22 cellular contexts compared by ENCODE assay signal in genomic region chr2:234745347-234745746, GRCh38.
DNase-seq lines count a peak whose midpoint lies in the region; ATAC-seq, FAIRE-seq and TF ChIP-seq lines count a peak whose summit lies in the region.
"Had no signal": no experiment of that assay in that cellular context is flagged by ENCODE, and none has a peak within 500 bp of the region (broad histone marks: within the 10 kb centered on the region; RNA-seq: fewer than 3 reads in every experiment).

No MANE protein-coding gene starts in this region.

- H3K4me2 ChIP-seq in DND-41 (ENCODE audit: insufficient read depth, low read length) (no peak overlapping the region), IMR-90 (ENCODE audit: low read depth, low read length) (no peak overlapping the region), H1 (ENCODE audit: insufficient read depth in 1 of 2, low read depth in 2 of 2, low read length in 2 of 2) (no peak overlapping the region), mesendoderm (ENCODE audit: low read length) (no peak overlapping the region)
- H3K4me2 ChIP-seq: BLaER1 treated with 17β-estradiol and CSF1 and Interleukin-3, amounts not matched to agents 10 nM and 100 nM had no signal

- H2BK20ac ChIP-seq in IMR-90 (ENCODE audit: low read depth, low read length) (no peak overlapping the region), H1 (ENCODE audit: low read length) (no peak overlapping the region)

- H3K18ac ChIP-seq in IMR-90 (ENCODE audit: low read depth, low read length): no peak overlapping the region
- no peak overlapping the region for H3K18ac ChIP-seq in H1 (ENCODE audit: extremely low read depth, low read length)
- no peak overlapping the region for H3K18ac ChIP-seq in mesendoderm (ENCODE audit: low read length)

- no peak overlapping the region for H4K91ac ChIP-seq in IMR-90 (ENCODE audit: insufficient read depth, low read depth, low read length)
- no peak overlapping the region for H4K91ac ChIP-seq in H1 (replicated peaks; ENCODE audit: insufficient read length, low read length)

- no peaks in the 10 kb centered on the region for H3K4me1 Mint-ChIP-seq in activated CD4-positive, alpha-beta T cell treated with anti-CD3 and anti-CD28 coated beads, Interleukin-2, amount 10 ng/mL, durations not matched to agents 24 days and 14 days
- H3K4me1 Mint-ChIP-seq: activated CD4-positive, alpha-beta T cell treated with anti-CD3 and anti-CD28 coated beads for 36 hours; stimulated activated naive B cell treated with anti-CD40 and anti-IgM and Interleukin-4, amounts not matched to agents 10 μg/mL and 1 μg/mL and 100 μg/mL, for 72 hours had no signal

- H4K5ac ChIP-seq in IMR-90 (ENCODE audit: low read depth, low read length) (no peak overlapping the region), H1 (ENCODE audit: insufficient read length, low read depth, low read length) (no peak overlapping the region), mesendoderm (ENCODE audit: low read length) (no peak overlapping the region)

- H3K4me3 ChIP-seq in DND-41 (ENCODE audit: low read depth in 1 of 2, low read length in 2 of 2) (no peak overlapping the region), IMR-90 (ENCODE audit: insufficient read depth, low read depth, low read length) (no peak overlapping the region), H1 (ENCODE audit: extremely low read depth in 1 of 4, insufficient read depth in 2 of 4, low read depth in 3 of 4, low read length in 4 of 4) (no peak overlapping the region), mesendoderm (ENCODE audit: low read length) (no peak overlapping the region)
- H3K4me3 ChIP-seq: BLaER1 treated with 17β-estradiol and CSF1 and Interleukin-3, amounts not matched to agents 10 nM and 100 nM; MG63; mucosa of descending colon; ovary had no signal

- no peaks in the 10 kb centered on the region for H4K20me1 ChIP-seq in DND-41 (ENCODE audit: insufficient read depth, low read length)
- H4K20me1 ChIP-seq in IMR-90 (ENCODE audit: insufficient read depth, low read length): no peaks in the 10 kb centered on the region
- H4K20me1 ChIP-seq in H1 (replicated peaks in 1 of 2; ENCODE audit: control insufficient read depth in 1 of 2, insufficient read depth in 2 of 2, low read length in 2 of 2): no peaks in the 10 kb centered on the region
- H4K20me1 ChIP-seq: BLaER1 treated with 17β-estradiol and CSF1 and Interleukin-3, amounts not matched to agents 10 nM and 100 nM had no signal

- H2BK120ac ChIP-seq in IMR-90 (ENCODE audit: low read depth, low read length): no peak overlapping the region
- H2BK120ac ChIP-seq in H1 (replicated peaks; ENCODE audit: low read depth, low read length): no peak overlapping the region
- H2BK120ac ChIP-seq in mesendoderm (ENCODE audit: low read depth, low read length): no peak overlapping the region

- H2AK5ac ChIP-seq in IMR-90 (ENCODE audit: low read depth, low read length) (peak overlapping the region; percentile 34; the same call in 1 of the 2 replicates), H1 (ENCODE audit: low read depth, low read length) (no peak overlapping the region), mesendoderm (ENCODE audit: low read length) (no peak overlapping the region)

- H3K79me1 ChIP-seq in IMR-90 (ENCODE audit: low read depth in 1 of 2, low read length in 2 of 2) (no peaks in the 10 kb centered on the region), H1 (ENCODE audit: low read depth, low read length) (no peaks in the 10 kb centered on the region), mesendoderm (ENCODE audit: low read length) (no peaks in the 10 kb centered on the region)

- TF ChIP-seq CTCF in DND-41 (IDR thresholded peaks at IDR 0.05; ENCODE audit: borderline replicate concordance, extremely low read depth, low read length, poor library complexity, severe bottlenecking) (peak; percentile 19), IMR-90 (conservative IDR thresholded peaks at IDR 0.05; ENCODE audit: low read depth, low read length) (0 out of 2 replicates have a peak, but pooled peaks have one; percentile 3), H1 (IDR thresholded peaks at IDR 0.05; ENCODE audit: control extremely low read depth in 1 of 3, insufficient read depth in 1 of 3, low read depth in 1 of 3, low read length in 3 of 3) (peak; percentile 17 to 61 (median 39))

- H3K9ac ChIP-seq in DND-41 (ENCODE audit: low read depth, low read length) (no peak overlapping the region), IMR-90 (ENCODE audit: low read depth, low read length) (no peak overlapping the region), H1 (replicated peaks in 1 of 4; ENCODE audit: extremely low read depth in 1 of 4, low read depth in 3 of 4, low read length in 3 of 4) (no peak overlapping the region), mesendoderm (ENCODE audit: low read length) (no peak overlapping the region)
- H3K9ac ChIP-seq: BLaER1 treated with 17β-estradiol and CSF1 and Interleukin-3, amounts not matched to agents 10 nM and 100 nM had no signal

- FAIRE-seq in H1 (lab: Jason Lieb, UNC): peak; percentile 57
- FAIRE-seq: small intestine had no signal

- in situ Hi-C loops in IMR-90 (cut with MboI; ENCODE audit: low sequenced_read_pairs): no loop called here

- H3K36me3 ChIP-seq in DND-41 (ENCODE audit: insufficient read depth, low read length) (no peaks in the 10 kb centered on the region), IMR-90 (ENCODE audit: control insufficient read depth, insufficient read depth, low read length) (no peaks in the 10 kb centered on the region), H1 (ENCODE audit: control insufficient read depth in 2 of 4, insufficient read depth in 4 of 4, low read length in 3 of 4) (no peaks in the 10 kb centered on the region), mesendoderm (ENCODE audit: control insufficient read depth, insufficient read depth, low read length) (no peaks in the 10 kb centered on the region)
- H3K36me3 ChIP-seq: BLaER1 treated with 17β-estradiol and CSF1 and Interleukin-3, amounts not matched to agents 10 nM and 100 nM; MG63; ovary had no signal

- DNase-seq in DND-41 (no peak), IMR-90 (no peak), H1 (ENCODE audit: low read depth in 1 of 2, low spot score in 2 of 2) (no peak), mesendoderm (peak; percentile 53), nucleus accumbens (lab: John Stamatoyannopoulos, UW) (no peak)
- DNase-seq in activated CD4-positive, alpha-beta T cell treated with anti-CD3 and anti-CD28 coated beads, Interleukin-2, amount 10 ng/mL, durations not matched to agents 24 days and 14 days: no peak
- DNase-seq: activated CD4-positive, alpha-beta T cell treated with anti-CD3 and anti-CD28 coated beads for 36 hours; activated T-cell treated with anti-CD3 and anti-CD28 coated beads for 4 hours; head of caudate nucleus; MG63; mucosa of descending colon; NCI-H2029 treated with DMSO at 0.1 percent for 48 hours; NCI-H524 treated with DMSO at 0.1 percent for 48 hours; ovary; small intestine; stimulated activated naive B cell treated with anti-CD40 and anti-IgM and Interleukin-4, amounts not matched to agents 10 μg/mL and 1 μg/mL and 100 μg/mL, for 72 hours had no signal

- no peaks in the 10 kb centered on the region for H3K9me1 ChIP-seq in IMR-90 (ENCODE audit: insufficient read depth, low read length)

- H3K56ac ChIP-seq in IMR-90 (ENCODE audit: extremely low read depth, insufficient read depth, low read length) (no peak overlapping the region), H1 (replicated peaks; ENCODE audit: insufficient read length, low read depth, low read length) (no peak overlapping the region), mesendoderm (ENCODE audit: low read length) (no peak overlapping the region)

- no peaks in the 10 kb centered on the region for H3K36me3 Mint-ChIP-seq in activated CD4-positive, alpha-beta T cell treated with anti-CD3 and anti-CD28 coated beads, Interleukin-2, amount 10 ng/mL, durations not matched to agents 24 days and 14 days (ENCODE audit: low read depth)
- H3K36me3 Mint-ChIP-seq: activated naive CD4-positive, alpha-beta T cell treated with anti-CD3 and anti-CD28 coated beads, Interleukin-2, amount 50 U/mL, for 72 hours had no signal

- POLR2A ChIA-PET in IMR-90 (lab: Charles Lee; ENCODE audit: unreplicated experiment) (no interaction called here), H1 (lab: Charles Lee; ENCODE audit: partially characterized antibody) (interaction anchor here (1.0 kb wide), 1 partner anchor 40 kb away, joined by 3 read pairs; no protein-coding TSS in a partner anchor)

- H3K27me3 Mint-ChIP-seq in activated CD4-positive, alpha-beta T cell treated with anti-CD3 and anti-CD28 coated beads, Interleukin-2, amount 10 ng/mL, durations not matched to agents 24 days and 14 days: no peaks in the 10 kb centered on the region

- H3K9me3 ChIP-seq in DND-41 (ENCODE audit: insufficient read depth, low read length, severe bottlenecking) (no peaks in the 10 kb centered on the region), IMR-90 (ENCODE audit: control insufficient read depth, insufficient read depth, low read length) (peaks cover 3% of the 10 kb centered on the region; the same call in 1 of the 2 replicates), H1 (ENCODE audit: insufficient read depth in 2 of 2, low read depth in 1 of 2, low read length in 1 of 2) (no peaks in the 10 kb centered on the region)
- H3K9me3 ChIP-seq: mucosa of descending colon, ovary had no signal

- H2BK12ac ChIP-seq in H1 (ENCODE audit: low read depth, low read length): no peak overlapping the region

- CTCF ChIA-PET in IMR-90 (lab: Yijun Ruan, JAX): interaction anchor here (0.6 to 0.7 kb wide), 2 partner anchors 19 to 1440 kb away, joined by 3 to 5 read pairs; no protein-coding TSS in a partner anchor
- CTCF ChIA-PET in H1 (lab: Charles Lee; ENCODE audit: partially characterized antibody): interaction anchor here (0.6 to 2.2 kb wide), 25 partner anchors 12 to 655 kb away, joined by 3 to 8 read pairs (median 3); no protein-coding TSS in a partner anchor

- H2BK5ac ChIP-seq in IMR-90 (ENCODE audit: low read depth, low read length, poor library complexity, severe bottlenecking): no peak overlapping the region
- H2BK5ac ChIP-seq in H1 (ENCODE audit: low read depth, low read length): no peak overlapping the region
- no peak overlapping the region for H2BK5ac ChIP-seq in mesendoderm (ENCODE audit: low read length)

- no peak overlapping the region for H2AK9ac ChIP-seq in IMR-90 (replicated peaks; ENCODE audit: low read depth, low read length, poor library complexity)

- H3K27ac ChIP-seq in DND-41 (ENCODE audit: low read length) (no peak overlapping the region), IMR-90 (ENCODE audit: insufficient read depth, low read length) (no peak overlapping the region), H1 (ENCODE audit: low read depth, low read length) (no peak overlapping the region), mesendoderm (ENCODE audit: low read depth, low read length) (no peak overlapping the region)
- H3K27ac ChIP-seq: BLaER1 treated with 17β-estradiol and CSF1 and Interleukin-3, amounts not matched to agents 10 nM and 100 nM; ovary; RWPE1 had no signal

- intact Hi-C loops in IMR-90 (cut with micrococcal nuclease): no loop called here
- intact Hi-C loops in activated CD4-positive, alpha-beta T cell treated with anti-CD3 and anti-CD28 coated beads, Interleukin-2, amount 10 ng/mL, durations not matched to agents 24 days and 14 days (cut with micrococcal nuclease): no loop called here

- ATAC-seq in DND-41 (ENCODE audit: insufficient read depth, low read depth) (no peak), IMR-90 (ENCODE audit: low read depth) (no peak), HG02973 (IDR thresholded peaks at IDR 0.05; ENCODE audit: unreplicated experiment) (no peak), HG03139 (IDR thresholded peaks at IDR 0.05; ENCODE audit: unreplicated experiment) (no peak)
- ATAC-seq: activated CD4-positive, alpha-beta T cell treated with anti-CD3 and anti-CD28 coated beads for 36 hours; activated naive CD4-positive, alpha-beta T cell treated with anti-CD3 and anti-CD28 coated beads, Interleukin-2, amount 50 U/mL, for 72 hours; mucosa of descending colon; stimulated activated naive B cell treated with anti-CD40 and anti-IgM and Interleukin-4, amounts not matched to agents 10 μg/mL and 1 μg/mL and 100 μg/mL, for 72 hours had no signal

- peak overlapping the region; percentile 65; the same call in 2 of the 3 replicates for H2BK15ac ChIP-seq in IMR-90 (ENCODE audit: low read depth, low read length)
- H2BK15ac ChIP-seq in H1 (ENCODE audit: low read length): no peak overlapping the region
- H2BK15ac ChIP-seq in mesendoderm (replicated peaks; ENCODE audit: low read depth): no peak overlapping the region

- dilution Hi-C loops in IMR-90 (cut with HindIII; ENCODE audit: low sequenced_read_pairs, unreplicated experiment): no loop called here

- H2AFZ ChIP-seq in DND-41 (ENCODE audit: low read depth, low read length) (no peak overlapping the region), IMR-90 (replicated peaks; ENCODE audit: low read length, poor library complexity) (no peak overlapping the region), H1 (ENCODE audit: low read length) (no peak overlapping the region)

- H3K4me1 ChIP-seq in DND-41 (ENCODE audit: insufficient read depth, low read length) (no peaks in the 10 kb centered on the region), IMR-90 (ENCODE audit: control insufficient read depth, insufficient read depth, low read length) (peaks cover 7% of the 10 kb centered on the region; the same call in 1 of the 2 replicates), H1 (replicated peaks in 1 of 4; ENCODE audit: control insufficient read depth in 3 of 4, insufficient read depth in 4 of 4, low read length in 3 of 4) (no peaks in the 10 kb centered on the region), mesendoderm (ENCODE audit: control insufficient read depth, low read depth, low read length) (no peaks in the 10 kb centered on the region)

- TF ChIP-seq POLR2A in IMR-90 (IDR thresholded peaks at IDR 0.05; ENCODE audit: low read depth, low read length) (no peak), H1 (IDR thresholded peaks at IDR 0.05; ENCODE audit: control extremely low read depth in 1 of 2, low read depth in 2 of 2, low read length in 2 of 2) (no peak)

- TF ChIP-seq RAD21 in IMR-90 (IDR thresholded peaks at IDR 0.05; ENCODE audit: low read length) (no peak), H1 (IDR thresholded peaks at IDR 0.05 in 1 of 2, conservative IDR thresholded peaks at IDR 0.05 in 1 of 2; ENCODE audit: low read depth in 2 of 2, low read length in 2 of 2) (peak; percentile 53 to 64)

- no peak overlapping the region for H3K27ac Mint-ChIP-seq in activated CD4-positive, alpha-beta T cell treated with anti-CD3 and anti-CD28 coated beads, Interleukin-2, amount 10 ng/mL, durations not matched to agents 24 days and 14 days
- H3K27ac Mint-ChIP-seq: activated CD4-positive, alpha-beta T cell treated with anti-CD3 and anti-CD28 coated beads for 36 hours; activated naive CD4-positive, alpha-beta T cell treated with anti-CD3 and anti-CD28 coated beads, Interleukin-2, amount 50 U/mL, for 72 hours; stimulated activated naive B cell treated with anti-CD40 and anti-IgM and Interleukin-4, amounts not matched to agents 10 μg/mL and 1 μg/mL and 100 μg/mL, for 72 hours; T-helper 1 cell treated with Interleukin-12 subunit alpha and Interleukin-12 subunit beta and Interleukin-4 antibody, amounts not matched to agents 30 μg/mL and 1 μg/mL, for 36 hours had no signal

- 0 out of 2 replicates have a peak overlapping the region, but pooled peaks have one; percentile 14 for H3K14ac ChIP-seq in IMR-90 (replicated peaks; ENCODE audit: low read depth, low read length)
- H3K14ac ChIP-seq in H1 (ENCODE audit: insufficient read length): no peak overlapping the region

- H4K8ac ChIP-seq in IMR-90 (ENCODE audit: low read depth in 2 of 2, low read length in 2 of 2) (no peak overlapping the region), H1 (ENCODE audit: extremely low read depth, insufficient read depth, low read length) (no peak overlapping the region), mesendoderm (ENCODE audit: low read depth, low read length) (no peak overlapping the region)

- no peaks in the 10 kb centered on the region for H3K9me3 Mint-ChIP-seq in activated CD4-positive, alpha-beta T cell treated with anti-CD3 and anti-CD28 coated beads, Interleukin-2, amount 10 ng/mL, durations not matched to agents 24 days and 14 days
- H3K9me3 Mint-ChIP-seq: T-helper 1 cell treated with Interleukin-12 subunit alpha and Interleukin-12 subunit beta and Interleukin-4 antibody, amounts not matched to agents 30 μg/mL and 1 μg/mL, for 36 hours had no signal

- H3K23ac ChIP-seq in IMR-90 (ENCODE audit: low read depth, low read length): no peak overlapping the region
- no peak overlapping the region for H3K23ac ChIP-seq in H1 (ENCODE audit: insufficient read length)
- H3K23ac ChIP-seq in mesendoderm (ENCODE audit: low read length): no peak overlapping the region

- peaks cover 5% of the 10 kb centered on the region for H3K27me3 ChIP-seq in DND-41 (ENCODE audit: insufficient read depth, low read length, poor library complexity)
- H3K27me3 ChIP-seq in IMR-90 (ENCODE audit: control insufficient read depth, insufficient read depth, low read length): no peaks in the 10 kb centered on the region
- H3K27me3 ChIP-seq in H1 (replicated peaks in 1 of 4; ENCODE audit: control insufficient read depth in 3 of 4, extremely low read depth in 1 of 4, insufficient read depth in 3 of 4, low read length in 3 of 4): no peaks in the 10 kb centered on the region
- H3K27me3 ChIP-seq in mesendoderm (ENCODE audit: insufficient read depth, low read length, poor library complexity): no peaks in the 10 kb centered on the region
- H3K27me3 ChIP-seq: BLaER1 treated with 17β-estradiol and CSF1 and Interleukin-3, amounts not matched to agents 10 nM and 100 nM; MG63; ovary had no signal

- no peak overlapping the region for H3K4me3 Mint-ChIP-seq in activated CD4-positive, alpha-beta T cell treated with anti-CD3 and anti-CD28 coated beads, Interleukin-2, amount 10 ng/mL, durations not matched to agents 24 days and 14 days
- H3K4me3 Mint-ChIP-seq: activated CD4-positive, alpha-beta T cell treated with anti-CD3 and anti-CD28 coated beads for 36 hours; stimulated activated naive B cell treated with anti-CD40 and anti-IgM and Interleukin-4, amounts not matched to agents 10 μg/mL and 1 μg/mL and 100 μg/mL, for 72 hours; T-helper 1 cell treated with Interleukin-12 subunit alpha and Interleukin-12 subunit beta and Interleukin-4 antibody, amounts not matched to agents 30 μg/mL and 1 μg/mL, for 36 hours had no signal

- H3K79me2 ChIP-seq in DND-41 (ENCODE audit: insufficient read depth, low read length) (no peaks in the 10 kb centered on the region), H1 (ENCODE audit: control insufficient read depth in 1 of 2, insufficient read depth in 2 of 2, low read length in 2 of 2) (no peaks in the 10 kb centered on the region), mesendoderm (ENCODE audit: control insufficient read depth, insufficient read depth, low read length) (no peaks in the 10 kb centered on the region)

- H3K4ac ChIP-seq in IMR-90 (ENCODE audit: low read depth, low read length): no peak overlapping the region
- no peak overlapping the region for H3K4ac ChIP-seq in H1 (replicated peaks; ENCODE audit: insufficient read length, low read depth, low read length)
- no peak overlapping the region for H3K4ac ChIP-seq in mesendoderm (ENCODE audit: low read depth, low read length)

- no peak for TF ChIP-seq EP300 in H1 (IDR thresholded peaks at IDR 0.05; ENCODE audit: borderline replicate concordance in 1 of 2, low read depth in 2 of 2, low read length in 2 of 2)

- H3K23me2 ChIP-seq in H1 (ENCODE audit: low read depth, low read length): no peaks in the 10 kb centered on the region

- WGBS in IMR-90 (ENCODE audit: extremely low coverage in 2 of 2, insufficient read length in 1 of 2), 2 experiments: no CpG with 5 or more reads among the region's 1 CpG
- 92% methylated on average over 1 of the region's 1 CpG; no CpG with 5 or more reads in 1 of the 2 experiments for whole genome bisulfite sequencing in H1 (ENCODE audit: extremely low coverage in 1 of 2, insufficient coverage in 1 of 2, insufficient read length in 1 of 2, insufficient replicate concordance in 2 of 2, low coverage in 1 of 2, low lambda C conversion rate in 2 of 2, missing lambda C conversion rate in 1 of 2), 2 experiments
- no CpG with 5 or more reads among the region's 1 CpG for WGBS in mesendoderm (ENCODE audit: extremely low coverage, insufficient coverage, low lambda C conversion rate)

- no TSS peak for BruUV-seq in IMR-90 (replicated peaks; lab: Mats Ljungman, UMichigan)
